ENCODE assay signal across 8 cellular contexts in genomic region chr15:74995779-74996765, GRCh38. TPM values are rescaled to one million over a fixed set of nuclear protein-coding genes. Genes with fewer than 3 reads are reported as not detected.
A peak's percentile ranks its signal among the peaks of the same experiment; 100 is the strongest.
DNase-seq lines count a peak whose midpoint lies in the region; ATAC-seq and TF ChIP-seq lines count a peak whose summit lies in the region.

No MANE protein-coding gene starts in this region.

- H3K4me3 ChIP-seq in body of pancreas (peak overlapping the region; percentile 19 to 33), left lung (peak overlapping the region; percentile 51 to 69), subcutaneous abdominal adipose tissue (ENCODE audit: low read depth in 1 of 5, low read length in 5 of 5) (peak overlapping the region; percentile 20 to 82 (median 74))

- H3K9ac ChIP-seq in ES-I3 (ENCODE audit: low read depth, low read length) (peak overlapping the region; percentile 74), subcutaneous abdominal adipose tissue (ENCODE audit: low read length in 5 of 5) (peak overlapping the region in 1 of 5 donors; percentile 43)

- H3K27ac ChIP-seq in body of pancreas (peak overlapping the region; percentile 55 to 78 (median 74)), left lung (no peak overlapping the region), subcutaneous abdominal adipose tissue (ENCODE audit: low read depth, low read length) (no peak overlapping the region)

- TF ChIP-seq POLR2A in body of pancreas (IDR thresholded peaks at IDR 0.05), result peak in 1 of 3 donors; percentile 13

- no peaks in the 10 kb centered on the region for H3K4me1 ChIP-seq in ES-I3 (ENCODE audit: insufficient read depth, low read length)
- H3K4me1 ChIP-seq in body of pancreas, result peaks cover 59% of the 10 kb centered on the region
- H3K4me1 ChIP-seq in left lung, result peaks cover 6 to 7% of the 10 kb centered on the region in 2 donors
- H3K4me1 ChIP-seq in subcutaneous abdominal adipose tissue (ENCODE audit: control insufficient read depth in 5 of 5, insufficient read depth in 5 of 5, low read length in 5 of 5), result peaks cover 1 to 19% (median 15%) of the 10 kb centered on the region in 5 donors

- POLR2A ChIA-PET in GM10248 (lab: Yijun Ruan, JAX), result no interaction called here

- DNase-seq in NCI-H2107 (lab: John Stamatoyannopoulos, UW) (peak; percentile 26), body of pancreas (peak; percentile 68 to 81 (median 76)), left lung (no peak), occipital lobe (lab: John Stamatoyannopoulos, UW) (no peak), GM10248 (ENCODE audit: extremely low spot score) (no peak)

- TF ChIP-seq CTCF in body of pancreas (IDR thresholded peaks at IDR 0.05) (peak in 1 of 7 experiments; percentile 1), left lung (IDR thresholded peaks at IDR 0.05) (no peak), GM10248 (IDR thresholded peaks at IDR 0.05; ENCODE audit: control extremely low read depth, extremely low read depth, low read depth, missing control alignments) (no peak)

- H3K9me3 ChIP-seq in ES-I3 (ENCODE audit: control insufficient read depth, insufficient read depth, low read length) (0 out of 2 replicates have a peak, but pooled peaks cover 2% of the 10 kb centered on the region), body of pancreas (no peaks in the 10 kb centered on the region), left lung (no peaks in the 10 kb centered on the region), subcutaneous abdominal adipose tissue (ENCODE audit: control insufficient read depth in 5 of 5, low read length in 5 of 5) (peaks cover 0 to 6% (median 0%) of the 10 kb centered on the region in 5 donors)

- no peaks in the 10 kb centered on the region for H3K36me3 ChIP-seq in ES-I3 (ENCODE audit: insufficient read depth, low read length)
- no peaks in the 10 kb centered on the region for H3K36me3 ChIP-seq in body of pancreas (replicated peaks in 1 of 2; ENCODE audit: insufficient read depth in 1 of 2, low read depth in 2 of 2)
- H3K36me3 ChIP-seq in left lung, result no peaks in the 10 kb centered on the region
- H3K36me3 ChIP-seq in subcutaneous abdominal adipose tissue (ENCODE audit: control insufficient read depth in 5 of 5, insufficient read depth in 5 of 5, low read length in 5 of 5), result no peaks in the 10 kb centered on the region

- H3K27me3 ChIP-seq in body of pancreas (no peaks in the 10 kb centered on the region), left lung (peaks cover 0 to 50% of the 10 kb centered on the region in 2 donors), subcutaneous abdominal adipose tissue (ENCODE audit: control insufficient read depth in 5 of 5, insufficient read depth in 4 of 5, low read length in 5 of 5) (peaks cover 6 to 18% (median 13%) of the 10 kb centered on the region in 5 donors)

- CTCF ChIA-PET in GM10248 (lab: Yijun Ruan, JAX), result interaction anchor here (1.0 to 2.0 kb wide), 7 partner anchors 12 to 364 kb away, joined by 3 to 7 read pairs (median 4); no protein-coding TSS in a partner anchor

- intact Hi-C loops in body of pancreas (cut with DNase I), result no loop called here
- intact Hi-C loops in left lung (cut with DNase I), result no loop called here

- ATAC-seq in body of pancreas (peak; percentile 54), left lung (peak; percentile 30), GM19328 (IDR thresholded peaks at IDR 0.05; ENCODE audit: unreplicated experiment) (no peak)

- 6 to 17% methylated on average over 9 to 42 of the region's 42 CpGs for WGBS in body of pancreas, 2 donors

RNA-seq across cellular contexts. Expression of gene SCAMP5, which starts 0.7 kb away (rescaled TPM):
- total RNA-seq in body of pancreas, result 10 to 100 TPM; 21.1 to 30.4 TPM
- 10 to 100 TPM in 1 of 2 donors, 1 to 10 TPM in 1; 1.9 to 20.1 TPM for total RNA-seq in left lung
- total RNA-seq in occipital lobe, result 51.3 TPM

RNA-seq across cellular contexts. Expression of gene PPCDC, which starts 27.3 kb away (rescaled TPM):
- 10 to 100 TPM; 12.5 to 13.2 TPM for total RNA-seq in body of pancreas
- total RNA-seq in left lung, result 10 to 100 TPM; 13.2 to 14.1 TPM
- total RNA-seq in occipital lobe, result 7.2 TPM

RNA-seq across cellular contexts. Expression of gene RPP25, which starts 39.5 kb away (rescaled TPM):
- total RNA-seq in body of pancreas (10 to 100 TPM in 1 of 2 donors, 1 to 10 TPM in 1; 9.1 to 11.5 TPM), left lung (10 to 100 TPM; 13.8 to 14.1 TPM), occipital lobe (6.4 TPM)

RNA-seq across cellular contexts. Expression of gene COX5A, which starts 58.2 kb away (rescaled TPM):
- total RNA-seq in body of pancreas, result 10 to 100 TPM; 50.1 to 61.5 TPM
- 100 to 1,000 TPM; 170 TPM for total RNA-seq in left lung
- total RNA-seq in occipital lobe, result 43.8 TPM

Comparison
In these comparisons a context has a peak if more than half of its experiments do, and no peak if none do; other contexts are left out.
1. DNase-seq: peak in NCI-H2107 (single experiment) and body of pancreas (4 of 4); none in left lung (0 of 2), occipital lobe (single experiment) and GM10248 (single experiment).
2. H3K27ac ChIP-seq: peak in body of pancreas (4 of 4); none in left lung (0 of 2) and subcutaneous abdominal adipose tissue (single experiment).
3. Peak in every context shown above with its lines, with median percentiles within 50 percentile points of each other: H3K4me3 ChIP-seq.